ENCODE assay signal across 16 cellular contexts in the genomic region with DNA sequence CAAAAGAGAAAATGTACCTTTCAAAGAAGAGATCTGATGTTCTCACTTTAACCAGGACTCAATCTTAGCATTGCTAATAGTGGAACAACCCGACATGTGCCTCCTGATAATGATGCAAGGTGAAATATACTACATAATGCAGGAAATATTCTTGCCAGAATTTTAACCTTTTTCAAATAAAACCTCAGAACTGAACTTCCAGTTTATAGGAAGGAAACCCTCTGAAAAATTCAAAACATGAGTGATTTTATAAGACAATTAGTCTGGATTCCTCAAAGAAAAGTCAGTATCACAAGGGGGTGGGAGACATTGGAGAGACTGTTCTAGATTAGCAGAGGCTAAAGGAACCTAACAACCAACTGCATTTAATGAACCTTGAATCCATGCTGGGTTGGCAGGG. TPM values are rescaled to one million over a fixed set of nuclear protein-coding genes. Genes with fewer than 3 reads are reported as not detected.
A peak's percentile ranks its signal among the peaks of the same experiment; 100 is the strongest.
DNase-seq lines count a peak whose midpoint lies in the region; ATAC-seq and TF ChIP-seq lines count a peak whose summit lies in the region.
"Had no signal": no experiment of that assay in that cellular context is flagged by ENCODE, and none has a peak within 500 bp of the region (broad histone marks: within the 10 kb centered on the region; RNA-seq: fewer than 3 reads in every experiment).

No MANE protein-coding gene starts in this region.

- no peaks in the 10 kb centered on the region for H3K27me3 Mint-ChIP-seq in activated CD4-positive, alpha-beta T cell treated with anti-CD3 and anti-CD28 coated beads, Interleukin-2, amount 10 ng/mL, durations not matched to agents 24 days and 14 days
- H3K27me3 Mint-ChIP-seq in WTC11 (ENCODE audit: low read depth) = no peaks in the 10 kb centered on the region
- H3K27me3 Mint-ChIP-seq: CD4-positive, CD25-positive, alpha-beta regulatory T cell had no signal

- H3K9me3 ChIP-seq in mesenchymal stem cell (ENCODE audit: control insufficient read depth, low read length) (no peaks in the 10 kb centered on the region), thyroid gland (no peaks in the 10 kb centered on the region), upper lobe of left lung (no peaks in the 10 kb centered on the region)
- H3K9me3 ChIP-seq: MG63 had no signal

- no peak overlapping the region for H3K4me3 Mint-ChIP-seq in activated CD4-positive, alpha-beta T cell treated with anti-CD3 and anti-CD28 coated beads, Interleukin-2, amount 10 ng/mL, durations not matched to agents 24 days and 14 days
- no peak overlapping the region for H3K4me3 Mint-ChIP-seq in WTC11
- H3K4me3 Mint-ChIP-seq: CD4-positive, CD25-positive, alpha-beta regulatory T cell had no signal

- H3K4me1 ChIP-seq in mesenchymal stem cell (ENCODE audit: control insufficient read depth, insufficient read depth, low read depth, low read length) = peaks cover 2% of the 10 kb centered on the region
- peaks cover 49 to 65% of the 10 kb centered on the region in 2 donors for H3K4me1 ChIP-seq in thyroid gland
- peaks cover 31 to 48% (median 38%) of the 10 kb centered on the region in 4 donors for H3K4me1 ChIP-seq in upper lobe of left lung

- no peak overlapping the region for H3K4me2 ChIP-seq in mesenchymal stem cell (ENCODE audit: low read length, poor library complexity, severe bottlenecking)

- H3K4me1 Mint-ChIP-seq in activated CD4-positive, alpha-beta T cell treated with anti-CD3 and anti-CD28 coated beads, Interleukin-2, amount 10 ng/mL, durations not matched to agents 24 days and 14 days = peaks cover 22% of the 10 kb centered on the region
- H3K4me1 Mint-ChIP-seq in WTC11 = peaks cover 61% of the 10 kb centered on the region

- no CpG with 5 or more reads among the region's 1 CpG for WGBS in mesenchymal stem cell
- WGBS in thyroid gland, 2 donors = 100% methylated on average over 1 of the region's 1 CpG
- WGBS in upper lobe of left lung, 2 donors = 87 to 92% methylated on average over 1 of the region's 1 CpG

- no peak for TF ChIP-seq POLR2A in thyroid gland (IDR thresholded peaks at IDR 0.05)
- no peak for TF ChIP-seq POLR2A in upper lobe of left lung (IDR thresholded peaks at IDR 0.05)

- H3K9ac ChIP-seq in mesenchymal stem cell (ENCODE audit: low read length) = peak overlapping the region; percentile 81

- H3K9me3 Mint-ChIP-seq in activated CD4-positive, alpha-beta T cell treated with anti-CD3 and anti-CD28 coated beads, Interleukin-2, amount 10 ng/mL, durations not matched to agents 24 days and 14 days = no peaks in the 10 kb centered on the region
- no peaks in the 10 kb centered on the region for H3K9me3 Mint-ChIP-seq in WTC11
- H3K9me3 Mint-ChIP-seq: CD4-positive, CD25-positive, alpha-beta regulatory T cell had no signal

- H3K27ac ChIP-seq in mesenchymal stem cell (ENCODE audit: low read length, poor library complexity, severe bottlenecking) (peak overlapping the region; percentile 39), thyroid gland (peak overlapping the region in 2 of 3 donors; percentile 69 to 84), upper lobe of left lung (peak overlapping the region in 1 of 4 donors; percentile 78)

- H3K14ac ChIP-seq in mesenchymal stem cell (ENCODE audit: low read length in 2 of 2) = no peak overlapping the region

- H3K27me3 ChIP-seq in mesenchymal stem cell (ENCODE audit: control insufficient read depth in 1 of 2, insufficient read depth in 1 of 2, low read length in 2 of 2) = no peaks in the 10 kb centered on the region
- H3K27me3 ChIP-seq in thyroid gland = no peaks in the 10 kb centered on the region
- no peaks in the 10 kb centered on the region for H3K27me3 ChIP-seq in upper lobe of left lung
- H3K27me3 ChIP-seq: MG63 had no signal

- H4K8ac ChIP-seq in mesenchymal stem cell (ENCODE audit: low read length) = no peak overlapping the region

- POLR2A ChIA-PET in WTC11 (lab: Charles Lee) = no interaction called here

- no peak overlapping the region for H2BK120ac ChIP-seq in mesenchymal stem cell (ENCODE audit: low read depth, low read length)

- no peak overlapping the region for H2BK5ac ChIP-seq in mesenchymal stem cell (ENCODE audit: low read depth, low read length, poor library complexity, severe bottlenecking)

- H2BK12ac ChIP-seq in mesenchymal stem cell (ENCODE audit: low read length in 2 of 2) = no peak overlapping the region

- peaks cover 16% of the 10 kb centered on the region for H3K79me1 ChIP-seq in mesenchymal stem cell (replicated peaks; ENCODE audit: low read length, poor library complexity, severe bottlenecking)

- H2BK15ac ChIP-seq in mesenchymal stem cell (ENCODE audit: low read depth, poor library complexity, severe bottlenecking) = no peak overlapping the region

- TF ChIP-seq EP300 in upper lobe of left lung (IDR thresholded peaks at IDR 0.05) = no peak

- CTCF ChIA-PET in WTC11 (lab: Charles Lee) = interaction anchor here (1.3 kb wide), 1 partner anchor 363 kb away, joined by 3 read pairs; no protein-coding TSS in a partner anchor

- H2AK5ac ChIP-seq in mesenchymal stem cell (ENCODE audit: low read length, severe bottlenecking) = no peak overlapping the region

- H3K36me3 ChIP-seq in mesenchymal stem cell (ENCODE audit: control insufficient read depth in 1 of 2, insufficient read depth in 2 of 2, low read depth in 1 of 2, low read length in 2 of 2) (peaks cover 0 to 5% of the 10 kb centered on the region in 2 experiments), thyroid gland (no peaks in the 10 kb centered on the region), upper lobe of left lung (no peaks in the 10 kb centered on the region)

- ATAC-seq in WTC11 (no peak), upper lobe of left lung (ENCODE audit: low FRiP score in 2 of 2) (no peak)
- ATAC-seq: left cardiac atrium had no signal

- H2AFZ ChIP-seq in mesenchymal stem cell (ENCODE audit: low read depth, low read length) = no peak overlapping the region

- H3K4me3 ChIP-seq in mesenchymal stem cell (ENCODE audit: insufficient read depth in 1 of 2, low read depth in 1 of 2, low read length in 2 of 2) (no peak overlapping the region), thyroid gland (replicated peaks in 1 of 3) (no peak overlapping the region), upper lobe of left lung (no peak overlapping the region)
- H3K4me3 ChIP-seq: MG63 had no signal

- no peak overlapping the region for H3K23ac ChIP-seq in mesenchymal stem cell (ENCODE audit: low read length in 2 of 2)

- no peak overlapping the region for H4K91ac ChIP-seq in mesenchymal stem cell (ENCODE audit: low read length)

- intact Hi-C loops in activated CD4-positive, alpha-beta T cell treated with anti-CD3 and anti-CD28 coated beads, Interleukin-2, amount 10 ng/mL, durations not matched to agents 24 days and 14 days (cut with micrococcal nuclease) = no loop called here
- intact Hi-C loops in thyroid gland (cut with DNase I) = no loop called here

- H3K4ac ChIP-seq in mesenchymal stem cell (ENCODE audit: low read depth in 1 of 2, low read length in 2 of 2) = no peak overlapping the region

- no peak overlapping the region for H3K18ac ChIP-seq in mesenchymal stem cell (ENCODE audit: low read depth in 1 of 2, low read length in 2 of 2)

- TF ChIP-seq CTCF in WTC11 (IDR thresholded peaks at IDR 0.05) (no peak), thyroid gland (IDR thresholded peaks at IDR 0.05) (no peak), upper lobe of left lung (IDR thresholded peaks at IDR 0.05) (no peak)

- peaks cover 9% of the 10 kb centered on the region for H3K36me3 Mint-ChIP-seq in activated CD4-positive, alpha-beta T cell treated with anti-CD3 and anti-CD28 coated beads, Interleukin-2, amount 10 ng/mL, durations not matched to agents 24 days and 14 days (ENCODE audit: low read depth)
- no peaks in the 10 kb centered on the region for H3K36me3 Mint-ChIP-seq in WTC11

- peak overlapping the region; percentile 27 for H3K27ac Mint-ChIP-seq in activated CD4-positive, alpha-beta T cell treated with anti-CD3 and anti-CD28 coated beads, Interleukin-2, amount 10 ng/mL, durations not matched to agents 24 days and 14 days
- H3K27ac Mint-ChIP-seq in WTC11 = peak overlapping the region; percentile 72

- DNase-seq in activated CD4-positive, alpha-beta T cell treated with anti-CD3 and anti-CD28 coated beads, Interleukin-2, amount 10 ng/mL, durations not matched to agents 24 days and 14 days = no peak
- DNase-seq in activated CD4-positive, alpha-beta T cell treated with anti-CD3 and anti-CD28 coated beads for 1 hour = no peak
- DNase-seq in WTC11 (ENCODE audit: low spot score) (no peak), mesenchymal stem cell (no peak), thyroid gland (no peak), upper lobe of left lung (no peak), NCI-H1417 (lab: John Stamatoyannopoulos, UW) (no peak)
- DNase-seq in activated effector memory CD4-positive, alpha-beta T cell treated with anti-CD3 and anti-CD28 coated beads, Interleukin-2, amount 50 U/mL, for 16 hours = no peak
- DNase-seq: activated naive CD4-positive, alpha-beta T cell treated with Interleukin-2 at 50 U/mL for 16 hours; CD4-positive, CD25-positive, alpha-beta regulatory T cell; EL; left cardiac atrium; MG63; NCI-H2029 treated with DMSO at 0.1 percent for 48 hours; NCI-H69; T-helper 1 cell had no signal

TF ChIP-seq in WTC11, 78 proteins besides CTCF, POLR2A, EP300 and RAD21 (continues in another document):
- TF ChIP-seq ZMAT4 (CRISPR knock-in tag; IDR thresholded peaks at IDR 0.05) (no peak), ZNF121 (CRISPR knock-in tag; IDR thresholded peaks at IDR 0.05) (no peak), GRHL2 (CRISPR knock-in tag; IDR thresholded peaks at IDR 0.05; ENCODE audit: insufficient replicate concordance, severe bottlenecking) (no peak)

RNA-seq across cellular contexts. Expression of gene AHCYL1, which starts 18.1 kb away (rescaled TPM):
- 67.1 and 75.3 TPM in 2 replicates for total RNA-seq in activated CD4-positive, alpha-beta T cell treated with anti-CD3 and anti-CD28 coated beads, Interleukin-2, amount 10 ng/mL, durations not matched to agents 24 days and 14 days
- total RNA-seq in WTC11 (2021) (92.1 to 99.4 TPM (median 98.6 TPM) in 3 replicates), thyroid gland (100 to 1,000 TPM in 3 of 4 donors, 10 to 100 TPM in 1; 90.3 to 200 (median 118) TPM), upper lobe of left lung (10 to 100 TPM; 41.9 to 89.6 (median 76.1) TPM)
- polyA plus RNA-seq in mesenchymal stem cell (2013, experiment 1 of 2) = 84.2 TPM
- polyA plus RNA-seq in mesenchymal stem cell (2013, experiment 2 of 2) = 86.4 TPM

RNA-seq across cellular contexts. Expression of gene STRIP1, which starts 31.7 kb away (rescaled TPM):
- 41.0 and 43.8 TPM in 2 replicates for total RNA-seq in activated CD4-positive, alpha-beta T cell treated with anti-CD3 and anti-CD28 coated beads, Interleukin-2, amount 10 ng/mL, durations not matched to agents 24 days and 14 days
- total RNA-seq in WTC11 (2021) (36.8 to 42.8 TPM (median 38.2 TPM) in 3 replicates), thyroid gland (10 to 100 TPM; 36.2 to 63.4 (median 45.2) TPM), upper lobe of left lung (10 to 100 TPM; 29.2 to 62.9 (median 34.3) TPM)
- polyA plus RNA-seq in mesenchymal stem cell (2013, experiment 1 of 2) = 19.9 TPM
- polyA plus RNA-seq in mesenchymal stem cell (2013, experiment 2 of 2) = 19.7 TPM
